1 cellular context compared by ENCODE assay signal in the genomic region with DNA sequence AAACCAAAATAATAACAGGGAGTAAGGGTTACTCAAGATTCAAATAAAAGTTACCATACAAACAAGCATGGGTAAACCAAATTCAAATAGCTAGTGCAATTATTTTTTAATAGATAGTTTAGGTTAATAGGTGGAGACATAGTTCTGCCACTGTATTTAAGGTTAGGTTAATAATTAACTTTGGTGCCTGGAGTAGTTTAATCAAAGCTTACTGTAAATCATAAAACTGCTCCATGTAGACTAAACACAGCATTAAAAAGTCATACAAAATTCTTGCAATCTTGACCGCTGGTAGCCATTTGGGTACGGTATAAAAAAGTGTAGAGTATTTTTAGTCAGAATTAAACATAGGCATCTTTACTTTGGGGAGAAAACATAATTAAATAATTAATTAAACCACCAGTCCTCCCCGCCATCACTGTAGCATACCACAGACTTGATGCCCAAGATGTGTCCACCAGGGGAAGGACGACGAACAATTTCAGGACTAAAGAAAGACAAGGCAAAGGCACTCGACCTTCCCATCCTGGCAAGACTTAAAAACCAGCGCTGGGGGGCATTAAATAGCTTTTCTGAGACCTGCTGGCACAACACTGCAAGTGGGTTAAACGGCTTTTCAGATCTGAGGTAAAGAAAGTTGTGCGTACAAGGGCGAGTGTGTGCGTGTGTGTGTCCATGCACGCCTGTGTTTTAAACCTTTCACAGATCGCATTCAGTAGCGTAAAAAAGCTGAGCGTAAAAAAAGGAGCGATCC.
A peak's percentile ranks its signal among the peaks of the same experiment; 100 is the strongest.
TF ChIP-seq lines count a peak whose summit lies in the region.

No MANE protein-coding gene starts in this region.

TF ChIP-seq in HepG2, 621 proteins besides CTCF, POLR2A, EP300 and RAD21 (continued from another document):
- TF ChIP-seq, protein P1, sequence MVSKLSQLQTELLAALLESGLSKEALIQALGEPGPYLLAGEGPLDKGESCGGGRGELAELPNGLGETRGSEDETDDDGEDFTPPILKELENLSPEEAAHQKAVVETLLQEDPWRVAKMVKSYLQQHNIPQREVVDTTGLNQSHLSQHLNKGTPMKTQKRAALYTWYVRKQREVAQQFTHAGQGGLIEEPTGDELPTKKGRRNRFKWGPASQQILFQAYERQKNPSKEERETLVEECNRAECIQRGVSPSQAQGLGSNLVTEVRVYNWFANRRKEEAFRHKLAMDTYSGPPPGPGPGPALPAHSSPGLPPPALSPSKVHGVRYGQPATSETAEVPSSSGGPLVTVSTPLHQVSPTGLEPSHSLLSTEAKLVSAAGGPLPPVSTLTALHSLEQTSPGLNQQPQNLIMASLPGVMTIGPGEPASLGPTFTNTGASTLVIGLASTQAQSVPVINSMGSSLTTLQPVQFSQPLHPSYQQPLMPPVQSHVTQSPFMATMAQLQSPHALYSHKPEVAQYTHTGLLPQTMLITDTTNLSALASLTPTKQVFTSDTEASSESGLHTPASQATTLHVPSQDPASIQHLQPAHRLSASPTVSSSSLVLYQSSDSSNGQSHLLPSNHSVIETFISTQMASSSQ (IDR thresholded peaks at IDR 0.05; ENCODE audit: low read depth), result peak; percentile 74
- TF ChIP-seq, protein P1 (CRISPR knock-in tag; IDR thresholded peaks at IDR 0.05; ENCODE audit: borderline replicate concordance), result no peak
- TF ChIP-seq FOXP1 (IDR thresholded peaks at IDR 0.05) (no peak), FOXP1 (CRISPR knock-in tag; IDR thresholded peaks at IDR 0.05) (no peak)
TF ChIP-seq in HepG2: peak in this region for 3.
